9 cellular contexts compared by ENCODE assay signal in genomic region chr17:15502315-15503112, GRCh38. TPM values are rescaled to one million over a fixed set of nuclear protein-coding genes. Genes with fewer than 3 reads are reported as not detected.
DNase-seq lines count a peak whose midpoint lies in the region; ATAC-seq, FAIRE-seq and TF ChIP-seq lines count a peak whose summit lies in the region.
"Had no signal": no experiment of that assay in that cellular context is flagged by ENCODE, and none has a peak within 500 bp of the region (broad histone marks: within the 10 kb centered on the region; RNA-seq: fewer than 3 reads in every experiment).

No MANE protein-coding gene starts in this region.

- H3K4me3 ChIP-seq in HL-60 (replicated peaks; ENCODE audit: insufficient read depth, low read length) (no peak overlapping the region), left ventricle myocardium inferior (peak overlapping the region; percentile 60), rectal smooth muscle tissue (ENCODE audit: low read length) (peak overlapping the region; percentile 69)

- DNase-seq in CD14-positive monocyte (ENCODE audit: low spot score) (peak; percentile 81), HL-60 (ENCODE audit: low read depth in 1 of 2, low spot score in 1 of 2) (peak; percentile 11 to 58), T follicular helper cell (ENCODE audit: low read depth) (peak; percentile 32), amniotic stem cell (lab: John Stamatoyannopoulos, UW) (peak; percentile 88), left ventricle myocardium inferior (peak; percentile 90), urothelium cell line (ENCODE audit: low spot score) (peak; percentile 75)

- TF ChIP-seq CTCF in CD14-positive monocyte (IDR thresholded peaks at IDR 0.05) (peak; percentile 81), HL-60 (IDR thresholded peaks at IDR 0.05; ENCODE audit: insufficient read depth, low read length) (peak; percentile 20), left ventricle myocardium inferior (IDR thresholded peaks at IDR 0.05; ENCODE audit: borderline replicate concordance) (peak; percentile 92)

- H3K27me3 ChIP-seq in HL-60 (ENCODE audit: insufficient read depth, poor library complexity, severe bottlenecking) = no peaks in the 10 kb centered on the region
- H3K27me3 ChIP-seq in left ventricle myocardium inferior (ENCODE audit: low read depth) = no peaks in the 10 kb centered on the region
- H3K27me3 ChIP-seq in rectal smooth muscle tissue (ENCODE audit: control insufficient read depth, insufficient read depth, low read length) = no peaks in the 10 kb centered on the region

- peak overlapping the region in 6 of 7 donors; percentile 23 to 95 (median 90) for H3K27ac Mint-ChIP-seq in CD14-positive monocyte

- peaks cover 0 to 4% of the 10 kb centered on the region in 2 donors for H3K36me3 Mint-ChIP-seq in CD14-positive monocyte

- no peak for FAIRE-seq in urothelium cell line (lab: Jason Lieb, UNC)
- FAIRE-seq: TTC549 had no signal

- peak; percentile 89 for ATAC-seq in GM19395 (IDR thresholded peaks at IDR 0.05; ENCODE audit: unreplicated experiment)

- peaks cover 13% of the 10 kb centered on the region for H3K4me1 ChIP-seq in left ventricle myocardium inferior
- peaks cover 10% of the 10 kb centered on the region for H3K4me1 ChIP-seq in rectal smooth muscle tissue (ENCODE audit: control insufficient read depth, insufficient read depth, low read length)

- peak overlapping the region; percentile 67 to 94 for H3K4me3 Mint-ChIP-seq in CD14-positive monocyte

- no peak overlapping the region for H3K27ac ChIP-seq in HL-60 (replicated peaks)
- H3K27ac ChIP-seq in left ventricle myocardium inferior (replicated peaks) = peak overlapping the region; percentile 90
- H3K27ac ChIP-seq in rectal smooth muscle tissue (ENCODE audit: low read depth, low read length) = peak overlapping the region; percentile 85

- H3K9me3 Mint-ChIP-seq in CD14-positive monocyte = peaks cover 0 to 2% (median 0%) of the 10 kb centered on the region in 7 donors

- intact Hi-C loops in CD14-positive monocyte (cut with micrococcal nuclease) (loop anchor here (1.0 to 5.0 kb wide), 2 partner anchors 240 to 242 kb away; no protein-coding TSS in a partner anchor), left ventricle myocardium inferior (cut with micrococcal nuclease) (loop anchor here (2.0 kb wide), 1 partner anchor 240 kb away; no protein-coding TSS in a partner anchor)

- H3K9ac ChIP-seq in rectal smooth muscle tissue (ENCODE audit: low read length) = peak overlapping the region; percentile 10

- peaks cover 8% of the 10 kb centered on the region for H3K4me1 Mint-ChIP-seq in CD14-positive monocyte

- H3K27me3 Mint-ChIP-seq in CD14-positive monocyte (ENCODE audit: low read depth in 3 of 3) = peaks cover 0 to 7% (median 0%) of the 10 kb centered on the region in 3 donors

- H3K36me3 ChIP-seq in left ventricle myocardium inferior (peaks cover 6% of the 10 kb centered on the region), rectal smooth muscle tissue (ENCODE audit: control insufficient read depth, insufficient read depth, low read length) (no peaks in the 10 kb centered on the region)

- no peaks in the 10 kb centered on the region for H3K9me3 ChIP-seq in left ventricle myocardium inferior (replicated peaks)

RNA-seq across cellular contexts. Expression of gene CDRT4, which starts 35.1 kb away (rescaled TPM):
- under 1 TPM in 1 of 2 donors, not detected in 1; 0.34 TPM for polyA plus RNA-seq in CD14-positive monocyte
- total RNA-seq in left ventricle myocardium inferior = 1.4 TPM

Comparison
In these comparisons a context has a peak if more than half of its experiments do, and no peak if none do; other contexts are left out.
1. DNase-seq: peak in every context shown above with its lines; median percentile 90 in left ventricle myocardium inferior; 88 in amniotic stem cell; 81 in CD14-positive monocyte; 75 in urothelium cell line; 34 in HL-60; 32 in T follicular helper cell.
2. CTCF ChIP-seq: peak in every context shown above with its lines; median percentile 92 in left ventricle myocardium inferior; 81 in CD14-positive monocyte; 20 in HL-60.